ENCODE assay signal across 1 cellular context in the genomic region with DNA sequence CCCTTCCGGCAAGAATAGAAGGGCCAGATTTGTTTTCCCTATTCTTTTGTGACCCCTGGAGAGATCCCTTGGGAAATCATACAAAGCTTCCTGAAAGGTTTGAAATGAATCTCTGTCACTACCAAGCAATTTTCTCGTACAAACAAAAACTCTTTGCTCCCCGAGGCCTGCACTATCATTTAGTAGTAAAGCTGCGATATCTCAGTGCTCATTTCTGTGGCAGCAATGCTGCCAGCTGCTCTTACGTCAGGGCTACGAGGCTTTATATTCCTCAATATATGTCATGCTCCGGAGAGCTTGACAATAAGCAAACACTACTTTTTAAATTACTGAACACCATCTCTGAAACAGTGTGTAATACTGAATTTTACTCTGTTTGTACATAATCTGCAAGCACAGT.
TF ChIP-seq lines count a peak whose summit lies in the region.

No MANE protein-coding gene starts in this region.

TF ChIP-seq in K562, 482 proteins besides CTCF, POLR2A, EP300 and RAD21 (continued from another document):
- TF ChIP-seq, protein P1, sequence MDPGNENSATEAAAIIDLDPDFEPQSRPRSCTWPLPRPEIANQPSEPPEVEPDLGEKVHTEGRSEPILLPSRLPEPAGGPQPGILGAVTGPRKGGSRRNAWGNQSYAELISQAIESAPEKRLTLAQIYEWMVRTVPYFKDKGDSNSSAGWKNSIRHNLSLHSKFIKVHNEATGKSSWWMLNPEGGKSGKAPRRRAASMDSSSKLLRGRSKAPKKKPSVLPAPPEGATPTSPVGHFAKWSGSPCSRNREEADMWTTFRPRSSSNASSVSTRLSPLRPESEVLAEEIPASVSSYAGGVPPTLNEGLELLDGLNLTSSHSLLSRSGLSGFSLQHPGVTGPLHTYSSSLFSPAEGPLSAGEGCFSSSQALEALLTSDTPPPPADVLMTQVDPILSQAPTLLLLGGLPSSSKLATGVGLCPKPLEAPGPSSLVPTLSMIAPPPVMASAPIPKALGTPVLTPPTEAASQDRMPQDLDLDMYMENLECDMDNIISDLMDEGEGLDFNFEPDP (CRISPR knock-in tag; IDR thresholded peaks at IDR 0.05): no peak
- no peak for TF ChIP-seq NR2C1 (IDR thresholded peaks at IDR 0.05)
- TF ChIP-seq NR2C1 (tag; IDR thresholded peaks at IDR 0.05): no peak
- TF ChIP-seq FOSL1 (tag; conservative IDR thresholded peaks at IDR 0.05): no peak
- no peak for TF ChIP-seq PYGO2 (tag; IDR thresholded peaks at IDR 0.05)
- no peak for TF ChIP-seq HOXB6 (CRISPR knock-in tag; IDR thresholded peaks at IDR 0.05; ENCODE audit: borderline replicate concordance)
- no peak for TF ChIP-seq LARP7 (IDR thresholded peaks at IDR 0.05)
- TF ChIP-seq ARID2 (IDR thresholded peaks at IDR 0.05): no peak
- TF ChIP-seq KHSRP (IDR thresholded peaks at IDR 0.05): no peak
- TF ChIP-seq, protein P2, sequence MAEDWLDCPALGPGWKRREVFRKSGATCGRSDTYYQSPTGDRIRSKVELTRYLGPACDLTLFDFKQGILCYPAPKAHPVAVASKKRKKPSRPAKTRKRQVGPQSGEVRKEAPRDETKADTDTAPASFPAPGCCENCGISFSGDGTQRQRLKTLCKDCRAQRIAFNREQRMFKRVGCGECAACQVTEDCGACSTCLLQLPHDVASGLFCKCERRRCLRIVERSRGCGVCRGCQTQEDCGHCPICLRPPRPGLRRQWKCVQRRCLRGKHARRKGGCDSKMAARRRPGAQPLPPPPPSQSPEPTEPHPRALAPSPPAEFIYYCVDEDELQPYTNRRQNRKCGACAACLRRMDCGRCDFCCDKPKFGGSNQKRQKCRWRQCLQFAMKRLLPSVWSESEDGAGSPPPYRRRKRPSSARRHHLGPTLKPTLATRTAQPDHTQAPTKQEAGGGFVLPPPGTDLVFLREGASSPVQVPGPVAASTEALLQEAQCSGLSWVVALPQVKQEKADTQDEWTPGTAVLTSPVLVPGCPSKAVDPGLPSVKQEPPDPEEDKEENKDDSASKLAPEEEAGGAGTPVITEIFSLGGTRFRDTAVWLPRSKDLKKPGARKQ (CRISPR knock-in tag; IDR thresholded peaks at IDR 0.05): no peak
TF ChIP-seq in K562: peak in this region for 0.
